ENCODE assay signal across 24 cellular contexts in the genomic region with DNA sequence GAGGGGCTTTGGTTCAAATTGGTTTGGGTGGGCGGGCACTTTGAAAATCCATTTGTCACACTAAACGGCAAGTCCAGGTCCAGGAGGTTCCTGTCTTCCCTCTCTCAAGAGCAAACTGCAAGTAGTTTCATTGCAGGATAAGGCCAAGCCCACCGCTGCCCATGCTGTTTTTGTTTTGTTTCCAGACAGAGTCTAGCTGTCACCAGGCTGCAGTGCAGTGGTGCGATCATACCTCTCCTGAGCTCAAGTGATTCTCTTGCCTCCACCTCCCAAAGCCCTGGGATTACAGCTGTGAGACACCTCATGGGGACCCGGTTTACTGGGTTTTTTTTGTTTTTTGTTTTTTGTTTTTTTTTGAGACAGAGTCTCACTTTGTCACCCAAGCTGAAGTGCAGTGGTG.
"Had no signal": no experiment of that assay in that cellular context is flagged by ENCODE, and none has a peak within 500 bp of the region (broad histone marks: within the 10 kb centered on the region; RNA-seq: fewer than 3 reads in every experiment).

No MANE protein-coding gene starts in this region.

- FAIRE-seq: astrocyte, bronchial epithelial cell, frontal cortex had no signal

- ATAC-seq: activated CD4-positive, alpha-beta T cell treated with anti-CD3 and anti-CD28 coated beads for 36 hours; activated CD8-positive, alpha-beta memory T cell treated with anti-CD3 and anti-CD28 coated beads, Interleukin-2, amount 10 ng/mL, durations not matched to agents 7 days and 5 days; activated CD8-positive, alpha-beta T cell treated with anti-CD3 and anti-CD28 coated beads, Interleukin-2, amount 10 ng/mL, durations not matched to agents 7 days and 5 days had no signal

- H3K27ac ChIP-seq: brain microvascular endothelial cell, esophagus squamous epithelium had no signal

- H3K4me3 ChIP-seq: coronary artery, dorsolateral prefrontal cortex, esophagus squamous epithelium had no signal

- H3K36me3 ChIP-seq: brain microvascular endothelial cell, esophagus squamous epithelium had no signal

- H3K27me3 ChIP-seq: brain microvascular endothelial cell had no signal

- H3K9me3 ChIP-seq: esophagus squamous epithelium had no signal

- DNase-seq: activated CD4-positive, alpha-beta memory T cell treated with anti-CD3 and anti-CD28 coated beads for 36 hours; activated CD4-positive, alpha-beta T cell treated with anti-CD3 and anti-CD28 coated beads for 36 hours; activated CD4-positive, alpha-beta T cell treated with anti-CD3 and anti-CD28 coated beads, Interleukin-2, amount 10 ng/mL, durations not matched to agents 24 days and 14 days; activated CD4-positive, CD25-positive, alpha-beta regulatory T cell; activated CD4-positive, CD25-positive, alpha-beta regulatory T cell treated with anti-CD3 and anti-CD28 coated beads, Interleukin-2, amount 50 U/mL, for 72 hours; activated CD8-positive, alpha-beta memory T cell treated with anti-CD3 and anti-CD28 coated beads, Interleukin-2, amount 10 ng/mL, durations not matched to agents 7 days and 5 days; activated CD8-positive, alpha-beta memory T cell treated with anti-CD3 and anti-CD28 coated beads, Interleukin-2, amount 50 U/mL, for 4 hours; activated CD8-positive, alpha-beta T cell treated with anti-CD3 and anti-CD28 coated beads, Interleukin-2, amount 10 ng/mL, durations not matched to agents 7 days and 5 days; activated effector memory CD4-positive, alpha-beta T cell treated with anti-CD3 and anti-CD28 coated beads, Interleukin-2, amount 50 U/mL, for 16 hours; activated naive CD4-positive, alpha-beta T cell treated with anti-CD3 and anti-CD28 coated beads for 36 hours; activated naive CD8-positive, alpha-beta T cell treated with anti-CD3 and anti-CD28 coated beads for 36 hours; activated T-cell treated with anti-CD3 and anti-CD28 coated beads, Interleukin-2, amount 50 U/mL, for 1 hour; activated T-cell treated with anti-CD3 and anti-CD28 coated beads, Interleukin-2, amount 50 U/mL, for 48 hours; brain microvascular endothelial cell; dorsolateral prefrontal cortex; effector memory CD4-positive, alpha-beta T cell; endodermal cell; esophagus squamous epithelium; head of caudate nucleus; T-helper 2 cell had no signal
